In the genomic region with DNA sequence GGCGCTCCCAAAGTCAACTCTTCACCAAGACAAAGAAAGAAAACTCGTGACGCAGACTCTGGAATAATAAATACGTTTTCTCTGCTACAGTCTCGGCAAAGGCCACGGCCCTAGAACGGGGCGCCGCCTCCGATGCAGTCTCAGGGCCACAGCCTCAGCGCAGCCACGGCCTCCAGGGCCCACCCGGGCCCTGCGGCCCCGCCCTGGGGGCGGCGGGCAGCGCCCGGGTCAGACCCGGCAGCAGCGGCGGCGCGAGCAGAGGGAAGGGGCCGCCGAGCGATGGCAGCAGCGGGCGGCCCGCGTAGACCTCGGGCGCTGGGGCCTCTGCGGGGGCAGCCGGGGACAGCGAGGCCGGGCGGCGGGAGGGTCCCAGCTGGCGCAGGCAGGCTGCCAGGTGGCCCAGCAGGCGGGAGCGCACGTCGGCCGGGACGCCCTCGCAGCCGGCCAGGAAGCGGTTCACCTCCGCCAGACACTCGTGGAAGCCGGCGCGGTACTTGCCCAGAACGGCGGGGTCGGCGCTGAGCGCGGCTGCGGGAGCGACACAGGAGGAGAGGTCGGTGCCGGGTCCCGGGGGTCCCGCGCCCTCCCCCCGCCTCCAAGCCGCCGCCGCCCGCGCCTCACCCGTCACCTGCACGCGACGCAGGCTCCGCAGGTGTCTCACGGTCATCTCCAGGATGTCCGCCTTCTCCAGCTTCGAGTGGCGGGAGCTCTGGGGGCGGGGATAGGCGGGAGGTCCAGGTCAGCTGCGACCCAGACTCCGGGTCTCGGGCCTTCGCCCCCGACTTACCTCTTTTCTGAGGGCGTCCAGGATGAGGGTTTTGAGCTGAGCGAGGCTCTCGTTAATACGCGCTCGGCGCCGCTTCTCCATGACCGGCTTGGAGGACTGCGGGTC, we compare ENCODE assay signal across 8 cellular contexts. TPM values are rescaled to one million over a fixed set of nuclear protein-coding genes. Genes with fewer than 3 reads are reported as not detected.
DNase-seq lines count a peak whose midpoint lies in the region; ATAC-seq and TF ChIP-seq lines count a peak whose summit lies in the region.

No MANE protein-coding gene starts in this region.

- TF ChIP-seq CTCF in WTC11 (IDR thresholded peaks at IDR 0.05) (no peak), retinal pigment epithelial cell (conservative IDR thresholded peaks at IDR 0.05; ENCODE audit: low read depth, low read length) (no peak)

- no peaks in the 10 kb centered on the region for H3K36me3 Mint-ChIP-seq in activated naive CD4-positive, alpha-beta T cell treated with anti-CD3 and anti-CD28 coated beads, Interleukin-2, amount 10 ng/mL, durations not matched to agents 7 days and 5 days
- no peaks in the 10 kb centered on the region for H3K36me3 Mint-ChIP-seq in WTC11

- peak; percentile 40 for DNase-seq in activated naive CD4-positive, alpha-beta T cell treated with anti-CD3 and anti-CD28 coated beads, Interleukin-2, amount 10 ng/mL, durations not matched to agents 7 days and 5 days
- DNase-seq in activated naive CD4-positive, alpha-beta T cell (lab: John Stamatoyannopoulos, UW) = no peak
- DNase-seq in WTC11 (ENCODE audit: low spot score) = no peak
- peak; percentile 52 for DNase-seq in left cardiac atrium
- DNase-seq in retinal pigment epithelial cell (ENCODE audit: low read depth) = no peak
- DNase-seq in stimulated activated CD4-positive, alpha-beta T cell treated with anti-CD3 and anti-CD28 coated beads, Interleukin-4, amount 100 ng/mL, for 1 hour = no peak
- DNase-seq in T1000 (lab: John Stamatoyannopoulos, UW) = no peak

- no peaks in the 10 kb centered on the region for H3K9me3 Mint-ChIP-seq in activated naive CD4-positive, alpha-beta T cell treated with anti-CD3 and anti-CD28 coated beads, Interleukin-2, amount 10 ng/mL, durations not matched to agents 7 days and 5 days
- no peaks in the 10 kb centered on the region for H3K9me3 Mint-ChIP-seq in WTC11

- peaks cover 11% of the 10 kb centered on the region for H3K4me1 Mint-ChIP-seq in activated naive CD4-positive, alpha-beta T cell treated with anti-CD3 and anti-CD28 coated beads, Interleukin-2, amount 10 ng/mL, durations not matched to agents 7 days and 5 days
- H3K4me1 Mint-ChIP-seq in WTC11 = peaks cover 5% of the 10 kb centered on the region

- intact Hi-C loops in left cardiac atrium (cut with DNase I) = no loop called here

- ATAC-seq in WTC11 (no peak), left cardiac atrium (peak; percentile 1 to 13), HG02884 (IDR thresholded peaks at IDR 0.05; ENCODE audit: unreplicated experiment) (no peak)

- no peak overlapping the region for H3K27ac Mint-ChIP-seq in activated naive CD4-positive, alpha-beta T cell treated with anti-CD3 and anti-CD28 coated beads, Interleukin-2, amount 10 ng/mL, durations not matched to agents 7 days and 5 days
- no peak overlapping the region for H3K27ac Mint-ChIP-seq in WTC11

- no peak overlapping the region for H3K4me3 Mint-ChIP-seq in activated naive CD4-positive, alpha-beta T cell treated with anti-CD3 and anti-CD28 coated beads, Interleukin-2, amount 10 ng/mL, durations not matched to agents 7 days and 5 days
- peak overlapping the region; percentile 53 for H3K4me3 Mint-ChIP-seq in WTC11

- CTCF ChIA-PET in activated naive CD4-positive, alpha-beta T cell treated with anti-CD3 and anti-CD28 coated beads, Interleukin-2, amount 10 ng/mL, durations not matched to agents 7 days and 5 days (lab: Charles Lee) = no interaction called here
- CTCF ChIA-PET in WTC11 (lab: Charles Lee) = interaction anchor here (0.7 to 4.1 kb wide), 10 partner anchors 14 to 129 kb away, joined by 3 to 47 read pairs (median 4); a partner anchor contains a TSS

- POLR2A ChIA-PET in WTC11 (lab: Charles Lee) = interaction anchor here (1.6 kb wide), 1 partner anchor 42 kb away, joined by 3 read pairs; no protein-coding TSS in a partner anchor

- peak overlapping the region; percentile 55 for H3K4me3 ChIP-seq in retinal pigment epithelial cell (ENCODE audit: low read length)

- H3K27me3 Mint-ChIP-seq in activated naive CD4-positive, alpha-beta T cell treated with anti-CD3 and anti-CD28 coated beads, Interleukin-2, amount 10 ng/mL, durations not matched to agents 7 days and 5 days = peaks cover 94% of the 10 kb centered on the region
- H3K27me3 Mint-ChIP-seq in WTC11 (ENCODE audit: low read depth) = peaks cover 75% of the 10 kb centered on the region

TF ChIP-seq in WTC11, 78 proteins besides CTCF, POLR2A, EP300 and RAD21:
- TF ChIP-seq KAT7 (CRISPR knock-in tag; IDR thresholded peaks at IDR 0.05; ENCODE audit: borderline replicate concordance) (0 out of 2 replicates have a peak, but pooled peaks have one; percentile 31), RORB (CRISPR knock-in tag; IDR thresholded peaks at IDR 0.05) (no peak)

RNA-seq across cellular contexts. Expression of a gene that starts 0.7 kb away (rescaled TPM):
- total RNA-seq in WTC11 (2021) (4.5 to 10.7 TPM (median 8.3 TPM) in 3 replicates), left cardiac atrium (10 to 100 TPM; 42.1 to 68.3 TPM)

RNA-seq across cellular contexts. Expression of a gene that starts 14.1 kb away (rescaled TPM):
- total RNA-seq in WTC11 (2021) = 29.5 to 38.3 TPM (median 36.1 TPM) in 3 replicates
- total RNA-seq in left cardiac atrium = 10 to 100 TPM; 13.4 to 42.3 TPM

RNA-seq across cellular contexts. Expression of a gene that starts 17.3 kb away (rescaled TPM):
- total RNA-seq in WTC11 (2021) = not detected in 3 replicates
- 10 to 100 TPM; 78.9 to 85.5 TPM for total RNA-seq in left cardiac atrium

RNA-seq across cellular contexts. Expression of a gene that starts 20.8 kb away (rescaled TPM):
- total RNA-seq in WTC11 (2021) = 184 to 198 TPM (median 186 TPM) in 3 replicates
- 10 to 100 TPM; 14.8 to 25.7 TPM for total RNA-seq in left cardiac atrium

RNA-seq across cellular contexts. Expression of a gene that starts 32.9 kb away (rescaled TPM):
- total RNA-seq in WTC11 (2021) (2.9 to 3.4 TPM (median 3.0 TPM) in 3 replicates), left cardiac atrium (under 1 TPM; 0.38 to 0.50 TPM)

Comparison
In these comparisons a context has a peak if more than half of its experiments do, and no peak if none do; other contexts are left out.
1. DNase-seq: peak in activated naive CD4-positive, alpha-beta T cell treated with anti-CD3 and anti-CD28 coated beads, Interleukin-2, amount 10 ng/mL, durations not matched to agents 7 days and 5 days (single experiment) and left cardiac atrium (single experiment); none in activated naive CD4-positive, alpha-beta T cell (0 of 4), WTC11 (single experiment), retinal pigment epithelial cell (single experiment), stimulated activated CD4-positive, alpha-beta T cell treated with anti-CD3 and anti-CD28 coated beads, Interleukin-4, amount 100 ng/mL, for 1 hour (single experiment) and T1000 (single experiment).
2. ATAC-seq: peak in left cardiac atrium (2 of 2); none in WTC11 (single experiment) and HG02884 (single experiment).
3. RNA of a gene that starts 17.3 kb away (total RNA-seq): 78.9 to 85.5 TPM in left cardiac atrium; not detected in WTC11; every median in the first group is over 10 times any median in the second.